Comparison of ENCODE assay signal across 1 cellular context in genomic region chr19:590396-590745, GRCh38.
TF ChIP-seq lines count a peak whose summit lies in the region.

No MANE protein-coding gene starts in this region.

TF ChIP-seq in HEK293, 187 proteins besides CTCF, POLR2A, EP300 and RAD21 (continued from another document):
- no peak for TF ChIP-seq SP7 (tag by site-specific recombination; IDR thresholded peaks at IDR 0.05)
- TF ChIP-seq ZBTB26 (tag by site-specific recombination; optimal IDR thresholded peaks at IDR 0.05), result peak; percentile 51
- TF ChIP-seq ZNF391 (tag by site-specific recombination; IDR thresholded peaks at IDR 0.05; ENCODE audit: borderline replicate concordance, low read depth), result no peak
- no peak for TF ChIP-seq ZNF302 (tag by site-specific recombination; IDR thresholded peaks at IDR 0.05; ENCODE audit: low read depth)
- TF ChIP-seq PRDM1 (tag by site-specific recombination; IDR thresholded peaks at IDR 0.05), result no peak
- TF ChIP-seq ZXDB (tag by site-specific recombination; IDR thresholded peaks at IDR 0.05), result no peak
- TF ChIP-seq ZNF548 (tag by site-specific recombination; IDR thresholded peaks at IDR 0.05), result no peak
